8 cellular contexts compared by ENCODE assay signal in genomic region chr6:16205377-16206144, GRCh38. TPM values are rescaled to one million over a fixed set of nuclear protein-coding genes. Genes with fewer than 3 reads are reported as not detected.
A peak's percentile ranks its signal among the peaks of the same experiment; 100 is the strongest.
DNase-seq lines count a peak whose midpoint lies in the region; ATAC-seq lines count a peak whose summit lies in the region.

No MANE protein-coding gene starts in this region.

- no peaks in the 10 kb centered on the region for H3K9me3 ChIP-seq in naive thymus-derived CD4-positive, alpha-beta T cell (ENCODE audit: control insufficient read depth in 2 of 3, low read length in 3 of 3)

- peaks cover 5 to 19% (median 16%) of the 10 kb centered on the region in 5 donors for H3K27me3 Mint-ChIP-seq in naive thymus-derived CD4-positive, alpha-beta T cell
- H3K27me3 Mint-ChIP-seq in activated T-helper 1 cell treated with anti-CD3 and anti-CD28 coated beads, Interleukin-12 subunit alpha, Interleukin-12 subunit beta, Interleukin-2, Interleukin-4 antibody, amounts not matched to agents 30 ng/mL and 10 ng/mL and 1 ng/mL, durations not matched to agents 14 hours and 24 hours and 36 hours (ENCODE audit: insufficient read depth), result peaks cover 24% of the 10 kb centered on the region

- no peak overlapping the region for H3K4me3 Mint-ChIP-seq in naive thymus-derived CD4-positive, alpha-beta T cell
- H3K4me3 Mint-ChIP-seq in activated T-helper 1 cell treated with anti-CD3 and anti-CD28 coated beads, Interleukin-12 subunit alpha, Interleukin-12 subunit beta, Interleukin-2, Interleukin-4 antibody, amounts not matched to agents 30 ng/mL and 10 ng/mL and 1 ng/mL, durations not matched to agents 14 hours and 24 hours and 36 hours, result no peak overlapping the region

- no peak overlapping the region for H3K4me3 ChIP-seq in naive thymus-derived CD4-positive, alpha-beta T cell (ENCODE audit: low read length)

- CTCF ChIA-PET in naive thymus-derived CD4-positive, alpha-beta T cell (lab: Charles Lee), result interaction anchor here (0.6 to 3.5 kb wide), 12 partner anchors 8 to 561 kb away, joined by 3 to 31 read pairs (median 3); no protein-coding TSS in a partner anchor

- peak; percentile 83 for ATAC-seq in GM19324 (IDR thresholded peaks at IDR 0.05; ENCODE audit: low FRiP score, unreplicated experiment)
- ATAC-seq in HG03139 (IDR thresholded peaks at IDR 0.05; ENCODE audit: unreplicated experiment), result peak; percentile 84
- peak; percentile 14 for ATAC-seq in naive thymus-derived CD4-positive, alpha-beta T cell

- no peaks in the 10 kb centered on the region for H3K36me3 Mint-ChIP-seq in naive thymus-derived CD4-positive, alpha-beta T cell
- H3K36me3 Mint-ChIP-seq in activated T-helper 1 cell treated with anti-CD3 and anti-CD28 coated beads, Interleukin-12 subunit alpha, Interleukin-12 subunit beta, Interleukin-2, Interleukin-4 antibody, amounts not matched to agents 30 ng/mL and 10 ng/mL and 1 ng/mL, durations not matched to agents 14 hours and 24 hours and 36 hours (ENCODE audit: low read depth), result no peaks in the 10 kb centered on the region

- H3K27ac ChIP-seq in naive thymus-derived CD4-positive, alpha-beta T cell (ENCODE audit: low read depth, low read length), result no peak overlapping the region

- H3K4me1 ChIP-seq in naive thymus-derived CD4-positive, alpha-beta T cell (ENCODE audit: control insufficient read depth in 2 of 2, insufficient read depth in 2 of 2, low read length in 2 of 2), result no peaks in the 10 kb centered on the region

- H3K36me3 ChIP-seq in naive thymus-derived CD4-positive, alpha-beta T cell (ENCODE audit: control insufficient read depth in 2 of 3, insufficient read depth in 3 of 3, low read length in 3 of 3), result no peaks in the 10 kb centered on the region

- POLR2A ChIA-PET in naive thymus-derived CD4-positive, alpha-beta T cell (lab: Charles Lee), result no interaction called here

- peaks cover 0 to 6% (median 0%) of the 10 kb centered on the region in 7 donors for H3K4me1 Mint-ChIP-seq in naive thymus-derived CD4-positive, alpha-beta T cell
- peaks cover 6% of the 10 kb centered on the region for H3K4me1 Mint-ChIP-seq in activated T-helper 1 cell treated with anti-CD3 and anti-CD28 coated beads, Interleukin-12 subunit alpha, Interleukin-12 subunit beta, Interleukin-2, Interleukin-4 antibody, amounts not matched to agents 30 ng/mL and 10 ng/mL and 1 ng/mL, durations not matched to agents 14 hours and 24 hours and 36 hours (ENCODE audit: low read depth)

- intact Hi-C loops in naive thymus-derived CD4-positive, alpha-beta T cell (cut with micrococcal nuclease), result loop anchor here (1.0 to 10.0 kb wide), 7 partner anchors 22 to 713 kb away; partner anchors contain the start of gene MYLIP (in 2 of the 2)
- intact Hi-C loops in activated T-helper 1 cell treated with anti-CD3 and anti-CD28 coated beads, Interleukin-12 subunit alpha, Interleukin-12 subunit beta, Interleukin-2, Interleukin-4 antibody, amounts not matched to agents 30 ng/mL and 10 ng/mL and 1 ng/mL, durations not matched to agents 14 hours and 24 hours and 36 hours (cut with micrococcal nuclease), result loop anchor here (1.0 to 10.0 kb wide), 4 partner anchors 22 to 681 kb away; no protein-coding TSS in a partner anchor

- H3K27ac Mint-ChIP-seq in naive thymus-derived CD4-positive, alpha-beta T cell, result no peak overlapping the region
- no peak overlapping the region for H3K27ac Mint-ChIP-seq in activated T-helper 1 cell treated with anti-CD3 and anti-CD28 coated beads, Interleukin-12 subunit alpha, Interleukin-12 subunit beta, Interleukin-2, Interleukin-4 antibody, amounts not matched to agents 30 ng/mL and 10 ng/mL and 1 ng/mL, durations not matched to agents 14 hours and 24 hours and 36 hours

- H3K27me3 ChIP-seq in naive thymus-derived CD4-positive, alpha-beta T cell (ENCODE audit: control insufficient read depth in 2 of 2, insufficient read depth in 2 of 2, low read length in 2 of 2), result no peaks in the 10 kb centered on the region

- DNase-seq in AG20443 (ENCODE audit: low spot score) (peak; percentile 76), SW480 (ENCODE audit: low spot score) (peak; percentile 11), iPS-NIHi7 (ENCODE audit: extremely low spot score) (no peak), RKO (ENCODE audit: low spot score) (no peak)
- no peak for DNase-seq in naive thymus-derived CD4-positive, alpha-beta T cell
- no peak for DNase-seq in activated T-helper 1 cell treated with anti-CD3 and anti-CD28 coated beads, Interleukin-12 subunit alpha, Interleukin-12 subunit beta, Interleukin-2, Interleukin-4 antibody, amounts not matched to agents 30 ng/mL and 10 ng/mL and 1 ng/mL, durations not matched to agents 14 hours and 24 hours and 36 hours (ENCODE audit: low spot score)

- H3K9me3 Mint-ChIP-seq in naive thymus-derived CD4-positive, alpha-beta T cell, result peaks cover 0 to 2% (median 0%) of the 10 kb centered on the region in 11 donors
- H3K9me3 Mint-ChIP-seq in activated T-helper 1 cell treated with anti-CD3 and anti-CD28 coated beads, Interleukin-12 subunit alpha, Interleukin-12 subunit beta, Interleukin-2, Interleukin-4 antibody, amounts not matched to agents 30 ng/mL and 10 ng/mL and 1 ng/mL, durations not matched to agents 14 hours and 24 hours and 36 hours, result no peaks in the 10 kb centered on the region

RNA-seq across cellular contexts. Expression of gene GMPR, which starts 32.8 kb away (rescaled TPM):
- total RNA-seq in naive thymus-derived CD4-positive, alpha-beta T cell, result 1 to 10 TPM in 2 of 5 experiments, under 1 TPM in 1, not detected in 2; 0.93 to 2.1 (median 1.5) TPM
- under 1 TPM; 0.60 to 0.91 TPM for polyA plus RNA-seq in naive thymus-derived CD4-positive, alpha-beta T cell
- 0.96 and 1.2 TPM in 2 replicates for total RNA-seq in activated T-helper 1 cell treated with anti-CD3 and anti-CD28 coated beads, Interleukin-12 subunit alpha, Interleukin-12 subunit beta, Interleukin-2, Interleukin-4 antibody, amounts not matched to agents 30 ng/mL and 10 ng/mL and 1 ng/mL, durations not matched to agents 14 hours and 24 hours and 36 hours

Comparison
In these comparisons a context has a peak if more than half of its experiments do, and no peak if none do; other contexts are left out.
1. DNase-seq: peak in AG20443 (single experiment) and SW480 (single experiment); none in naive thymus-derived CD4-positive, alpha-beta T cell (0 of 9), iPS-NIHi7 (single experiment), activated T-helper 1 cell treated with anti-CD3 and anti-CD28 coated beads, Interleukin-12 subunit alpha, Interleukin-12 subunit beta, Interleukin-2, Interleukin-4 antibody, amounts not matched to agents 30 ng/mL and 10 ng/mL and 1 ng/mL, durations not matched to agents 14 hours and 24 hours and 36 hours (single experiment) and RKO (single experiment).
2. ATAC-seq: peak in every context shown above with its lines; median percentile 84 in HG03139; 83 in GM19324; 14 in naive thymus-derived CD4-positive, alpha-beta T cell.